30 cellular contexts compared by ENCODE assay signal in the genomic region with DNA sequence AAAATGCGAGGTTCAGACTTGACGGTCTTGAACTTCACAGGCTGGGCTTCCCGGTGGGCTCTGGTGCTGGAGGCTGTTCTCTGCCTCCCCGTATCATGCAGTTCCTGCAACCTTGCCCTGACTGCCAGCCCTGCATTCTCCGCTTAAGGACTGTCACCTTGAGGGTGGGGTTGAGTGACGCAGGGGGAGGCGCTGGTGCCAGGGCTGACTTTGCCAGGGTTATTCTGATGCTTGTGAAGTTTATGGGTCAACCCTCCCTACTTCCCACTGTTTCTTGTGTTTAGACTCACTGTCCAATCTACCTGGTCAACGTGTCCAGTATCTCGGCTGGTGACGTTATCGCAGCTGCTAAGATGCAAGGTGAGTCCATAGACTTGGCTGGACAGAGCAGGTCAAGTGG.
"Had no signal": no experiment of that assay in that cellular context is flagged by ENCODE, and none has a peak within 500 bp of the region (broad histone marks: within the 10 kb centered on the region; RNA-seq: fewer than 3 reads in every experiment).

No MANE protein-coding gene starts in this region.

- H3K36me3 ChIP-seq: adrenal gland had no signal

- H3K27ac ChIP-seq: adrenal gland, body of pancreas, VCaP had no signal

- H3K4me3 Mint-ChIP-seq: activated B cell treated with CpG ODN at 0.5 μM for 24 hours; activated CD4-positive, alpha-beta memory T cell treated with anti-CD3 and anti-CD28 coated beads for 36 hours; activated naive CD4-positive, alpha-beta T cell treated with anti-CD3 and anti-CD28 coated beads for 36 hours; activated T-cell treated with anti-CD3 and anti-CD28 coated beads, Interleukin-2, amount 50 U/mL, for 4 hours; activated T-helper 1 cell treated with anti-CD3 and anti-CD28 coated beads, Interleukin-12 subunit alpha, Interleukin-12 subunit beta, Interleukin-2, Interleukin-4 antibody, amounts not matched to agents 30 ng/mL and 10 ng/mL and 1 ng/mL, durations not matched to agents 14 hours and 24 hours and 36 hours had no signal

- FAIRE-seq: astrocyte, bronchial epithelial cell, K562 had no signal

- H3K4me1 Mint-ChIP-seq: activated B cell treated with CpG ODN at 0.5 μM for 24 hours had no signal

- H3K36me3 Mint-ChIP-seq: activated CD4-positive, alpha-beta memory T cell treated with anti-CD3 and anti-CD28 coated beads for 36 hours; activated naive CD4-positive, alpha-beta T cell treated with anti-CD3 and anti-CD28 coated beads, Interleukin-2, amount 50 U/mL, for 72 hours had no signal

- DNase-seq: activated B cell treated with CpG ODN at 0.5 μM for 24 hours; activated CD4-positive, alpha-beta memory T cell treated with anti-CD3 and anti-CD28 coated beads for 36 hours; activated CD4-positive, alpha-beta T cell treated with anti-CD3 and anti-CD28 coated beads for 4 hours; activated CD4-positive, alpha-beta T cell treated with anti-CD3 and anti-CD28 coated beads, Interleukin-2, amount 50 U/mL, for 1 hour; activated CD4-positive, CD25-positive, alpha-beta regulatory T cell treated with anti-CD3 and anti-CD28 coated beads, Interleukin-2, amount 50 U/mL, for 72 hours; activated CD8-positive, alpha-beta memory T cell treated with anti-CD3 and anti-CD28 coated beads, Interleukin-2, amount 50 U/mL, for 4 hours; activated gamma-delta T cell treated with Interleukin-2 at 50 U/mL for 16 hours; activated naive CD4-positive, alpha-beta T cell treated with anti-CD3 and anti-CD28 coated beads for 36 hours; activated T-cell treated with anti-CD3 and anti-CD28 coated beads for 4 hours; activated T-cell treated with anti-CD3 and anti-CD28 coated beads, Interleukin-2, amount 50 U/mL, for 4 hours; body of pancreas; NCI-H1092 treated with DMSO at 0.1 percent for 48 hours; NCI-H1417 treated with DMSO at 0.1 percent for 48 hours; NCI-H1694; NCI-H1930; NCI-H2081 treated with DMSO at 0.1 percent for 48 hours; NCI-H345; NCI-H524 treated with DMSO at 0.1 percent for 48 hours; SW 1271; T-helper 1 cell; T-helper 2 cell; T-helper 9 cell had no signal

- H3K4me3 ChIP-seq: adrenal gland, body of pancreas, K562 had no signal

- H3K27ac Mint-ChIP-seq: activated B cell treated with CpG ODN at 0.5 μM for 24 hours; activated CD4-positive, alpha-beta memory T cell treated with anti-CD3 and anti-CD28 coated beads for 36 hours; activated naive CD4-positive, alpha-beta T cell treated with anti-CD3 and anti-CD28 coated beads for 36 hours; activated naive CD4-positive, alpha-beta T cell treated with anti-CD3 and anti-CD28 coated beads, Interleukin-2, amount 50 U/mL, for 72 hours; activated T-helper 1 cell treated with anti-CD3 and anti-CD28 coated beads, Interleukin-12 subunit alpha, Interleukin-12 subunit beta, Interleukin-2, Interleukin-4 antibody, amounts not matched to agents 30 ng/mL and 10 ng/mL and 1 ng/mL, durations not matched to agents 14 hours and 24 hours and 36 hours had no signal

- H3K9me3 ChIP-seq: adrenal gland, body of pancreas had no signal

- H3K4me1 ChIP-seq: body of pancreas had no signal

- H3K27me3 ChIP-seq: adrenal gland, body of pancreas had no signal

- H3K9me3 Mint-ChIP-seq: activated B cell treated with CpG ODN at 0.5 μM for 24 hours; activated CD4-positive, alpha-beta memory T cell treated with anti-CD3 and anti-CD28 coated beads for 36 hours; activated naive CD4-positive, alpha-beta T cell treated with anti-CD3 and anti-CD28 coated beads for 36 hours; activated naive CD4-positive, alpha-beta T cell treated with anti-CD3 and anti-CD28 coated beads, Interleukin-2, amount 50 U/mL, for 72 hours; activated T-cell treated with anti-CD3 and anti-CD28 coated beads, Interleukin-2, amount 50 U/mL, for 4 hours; activated T-helper 1 cell treated with anti-CD3 and anti-CD28 coated beads, Interleukin-12 subunit alpha, Interleukin-12 subunit beta, Interleukin-2, Interleukin-4 antibody, amounts not matched to agents 30 ng/mL and 10 ng/mL and 1 ng/mL, durations not matched to agents 14 hours and 24 hours and 36 hours had no signal

- ATAC-seq: activated naive CD4-positive, alpha-beta T cell treated with anti-CD3 and anti-CD28 coated beads, Interleukin-2, amount 50 U/mL, for 72 hours; activated T-cell treated with anti-CD3 and anti-CD28 coated beads, Interleukin-2, amount 50 U/mL, for 4 hours; body of pancreas; Panc1 had no signal
